Comparison of ENCODE assay signal across 9 cellular contexts in genomic region chr1:160748182-160748876, GRCh38. TPM values are rescaled to one million over a fixed set of nuclear protein-coding genes. Genes with fewer than 3 reads are reported as not detected.
A peak's percentile ranks its signal among the peaks of the same experiment; 100 is the strongest.
DNase-seq lines count a peak whose midpoint lies in the region; ATAC-seq, FAIRE-seq and TF ChIP-seq lines count a peak whose summit lies in the region.
"Had no signal": no experiment of that assay in that cellular context is flagged by ENCODE, and none has a peak within 500 bp of the region (broad histone marks: within the 10 kb centered on the region; RNA-seq: fewer than 3 reads in every experiment).

No MANE protein-coding gene starts in this region.

- H3K27me3 ChIP-seq in Karpas-422 (ENCODE audit: low read length) (no peaks in the 10 kb centered on the region), astrocyte (ENCODE audit: insufficient read depth, low read length) (no peaks in the 10 kb centered on the region)
- H3K27me3 ChIP-seq: vagina had no signal

- no peak overlapping the region for H3K4me2 ChIP-seq in Karpas-422 (ENCODE audit: low read depth, low read length, poor library complexity, severe bottlenecking)
- H3K4me2 ChIP-seq in astrocyte (ENCODE audit: low read length), result no peak overlapping the region

- H3K4me3 Mint-ChIP-seq in astrocyte (ENCODE audit: unreplicated experiment), result no peak overlapping the region
- H3K4me3 Mint-ChIP-seq in naive B cell, result peak overlapping the region in 1 of 8 donors; percentile 31
- H3K4me3 Mint-ChIP-seq in activated T-helper 2 cell treated with anti-CD3 and anti-CD28 coated beads, Interferon-gamma antibody, Interleukin-2, Interleukin-4, amounts not matched to agents 10 μg/mL and 5 μg/mL and 100 μg/mL, durations not matched to agents 14 hours and 24 hours and 36 hours (ENCODE audit: low read depth), result no peak overlapping the region

- H3K27me3 Mint-ChIP-seq in astrocyte (ENCODE audit: low read depth, unreplicated experiment) (peaks cover 13% of the 10 kb centered on the region), naive B cell (no peaks in the 10 kb centered on the region)
- no peaks in the 10 kb centered on the region for H3K27me3 Mint-ChIP-seq in activated T-helper 2 cell treated with anti-CD3 and anti-CD28 coated beads, Interferon-gamma antibody, Interleukin-2, Interleukin-4, amounts not matched to agents 10 μg/mL and 5 μg/mL and 100 μg/mL, durations not matched to agents 14 hours and 24 hours and 36 hours (ENCODE audit: low read depth)

- H3K9me2 ChIP-seq in Karpas-422 (replicated peaks; ENCODE audit: insufficient read depth, low read length), result no peaks in the 10 kb centered on the region

- H3K36me3 Mint-ChIP-seq in astrocyte (ENCODE audit: low read depth, unreplicated experiment) (no peaks in the 10 kb centered on the region), naive B cell (no peaks in the 10 kb centered on the region)
- peaks cover 12% of the 10 kb centered on the region for H3K36me3 Mint-ChIP-seq in activated T-helper 2 cell treated with anti-CD3 and anti-CD28 coated beads, Interferon-gamma antibody, Interleukin-2, Interleukin-4, amounts not matched to agents 10 μg/mL and 5 μg/mL and 100 μg/mL, durations not matched to agents 14 hours and 24 hours and 36 hours (ENCODE audit: low read depth)

- no peaks in the 10 kb centered on the region for H3K9me3 ChIP-seq in Karpas-422 (ENCODE audit: low read length)
- no peaks in the 10 kb centered on the region for H3K9me3 ChIP-seq in astrocyte (ENCODE audit: insufficient read depth, low read depth, low read length)
- H3K9me3 ChIP-seq: vagina had no signal

- H3K9me3 Mint-ChIP-seq in astrocyte (ENCODE audit: unreplicated experiment) (peaks cover 2% of the 10 kb centered on the region), naive B cell (no peaks in the 10 kb centered on the region)
- H3K9me3 Mint-ChIP-seq in activated T-helper 2 cell treated with anti-CD3 and anti-CD28 coated beads, Interferon-gamma antibody, Interleukin-2, Interleukin-4, amounts not matched to agents 10 μg/mL and 5 μg/mL and 100 μg/mL, durations not matched to agents 14 hours and 24 hours and 36 hours, result no peaks in the 10 kb centered on the region

- H3K36me3 ChIP-seq in Karpas-422 (ENCODE audit: insufficient read depth, low read length) (no peaks in the 10 kb centered on the region), astrocyte (ENCODE audit: insufficient read depth, low read length) (no peaks in the 10 kb centered on the region)
- H3K36me3 ChIP-seq: vagina had no signal

- intact Hi-C loops in activated T-helper 2 cell treated with anti-CD3 and anti-CD28 coated beads, Interferon-gamma antibody, Interleukin-2, Interleukin-4, amounts not matched to agents 10 μg/mL and 5 μg/mL and 100 μg/mL, durations not matched to agents 14 hours and 24 hours and 36 hours (cut with micrococcal nuclease), result no loop called here

- H3K79me2 ChIP-seq in Karpas-422 (ENCODE audit: low read length) (no peaks in the 10 kb centered on the region), astrocyte (ENCODE audit: insufficient read depth, low read length) (no peaks in the 10 kb centered on the region)

- no peak for ATAC-seq in naive B cell (ENCODE audit: low read depth in 2 of 2)

- H3K4me1 ChIP-seq in Karpas-422 (ENCODE audit: low read length) (no peaks in the 10 kb centered on the region), astrocyte (ENCODE audit: insufficient read depth, low read length) (no peaks in the 10 kb centered on the region)
- H3K4me1 ChIP-seq: vagina had no signal

- peaks cover 21% of the 10 kb centered on the region for H3K4me1 Mint-ChIP-seq in astrocyte (ENCODE audit: low read depth, unreplicated experiment)
- H3K4me1 Mint-ChIP-seq in naive B cell, result peaks cover 16 to 20% (median 17%) of the 10 kb centered on the region in 3 donors
- peaks cover 82% of the 10 kb centered on the region for H3K4me1 Mint-ChIP-seq in activated T-helper 2 cell treated with anti-CD3 and anti-CD28 coated beads, Interferon-gamma antibody, Interleukin-2, Interleukin-4, amounts not matched to agents 10 μg/mL and 5 μg/mL and 100 μg/mL, durations not matched to agents 14 hours and 24 hours and 36 hours (ENCODE audit: low read depth)

- no peak overlapping the region for H3K9ac ChIP-seq in Karpas-422 (ENCODE audit: low read length)
- no peak overlapping the region for H3K9ac ChIP-seq in astrocyte (ENCODE audit: low read length)

- FAIRE-seq in astrocyte (lab: Jason Lieb, UNC), result no peak

- peak overlapping the region; percentile 30 for H3K27ac Mint-ChIP-seq in astrocyte (ENCODE audit: unreplicated experiment)
- peak overlapping the region in 4 of 6 donors; percentile 16 to 32 (median 18) for H3K27ac Mint-ChIP-seq in naive B cell
- no peak overlapping the region for H3K27ac Mint-ChIP-seq in activated T-helper 2 cell treated with anti-CD3 and anti-CD28 coated beads, Interferon-gamma antibody, Interleukin-2, Interleukin-4, amounts not matched to agents 10 μg/mL and 5 μg/mL and 100 μg/mL, durations not matched to agents 14 hours and 24 hours and 36 hours

- H3K27ac ChIP-seq in Karpas-422 (ENCODE audit: low read length) (no peak overlapping the region), astrocyte (ENCODE audit: low read depth, low read length) (no peak overlapping the region)
- H3K27ac ChIP-seq: vagina had no signal

- TF ChIP-seq CTCF in GM12872 (IDR thresholded peaks at IDR 0.05; ENCODE audit: insufficient read depth, low read depth, low read length), result peak; percentile 60; the same call in 2 of the 3 replicates
- no peak for TF ChIP-seq CTCF in astrocyte (IDR thresholded peaks at IDR 0.05; ENCODE audit: insufficient read depth, low read depth, low read length)

- H2AFZ ChIP-seq in Karpas-422 (ENCODE audit: low read length), result no peak overlapping the region
- H2AFZ ChIP-seq in astrocyte (ENCODE audit: low read depth, low read length), result no peak overlapping the region

- H3K4me3 ChIP-seq in Karpas-422 (ENCODE audit: low read length), result no peak overlapping the region
- no peak overlapping the region for H3K4me3 ChIP-seq in astrocyte (ENCODE audit: insufficient read depth, low read depth, low read length)
- H3K4me3 ChIP-seq: vagina had no signal

- H4K20me1 ChIP-seq in Karpas-422 (ENCODE audit: insufficient read depth, low read depth, low read length) (no peaks in the 10 kb centered on the region), astrocyte (ENCODE audit: insufficient read depth, low read length) (no peaks in the 10 kb centered on the region)

- DNase-seq in Karpas-422 (peak; percentile 51), astrocyte (ENCODE audit: low read depth) (no peak), naive B cell (no peak), occipital lobe (lab: John Stamatoyannopoulos, UW) (no peak), cerebellar cortex (ENCODE audit: low spot score) (no peak)
- DNase-seq in activated T-helper 2 cell treated with anti-CD3 and anti-CD28 coated beads, Interferon-gamma antibody, Interleukin-2, Interleukin-4, amounts not matched to agents 10 μg/mL and 5 μg/mL and 100 μg/mL, durations not matched to agents 14 hours and 24 hours and 36 hours (ENCODE audit: low spot score), result no peak
- DNase-seq: effector CD8-positive, alpha-beta T cell had no signal

RNA-seq across cellular contexts. Expression of gene SLAMF7, which starts 9.3 kb away (rescaled TPM):
- total RNA-seq in Karpas-422 (2014; rRNA removed; shearing (Covaris generic); ENCODE audit: low replicate concordance), result 0.15 and 0.76 TPM in 2 replicates
- 0.31 and 0.32 TPM in 2 replicates for total RNA-seq in astrocyte
- 1 to 10 TPM in 5 of 6 donors, not detected in 1; 1.2 to 5.3 (median 3.0) TPM for polyA plus RNA-seq in naive B cell (ENCODE audit: low read depth in 6 of 6)
- total RNA-seq in occipital lobe, result not detected
- total RNA-seq in activated T-helper 2 cell treated with anti-CD3 and anti-CD28 coated beads, Interferon-gamma antibody, Interleukin-2, Interleukin-4, amounts not matched to agents 10 μg/mL and 5 μg/mL and 100 μg/mL, durations not matched to agents 14 hours and 24 hours and 36 hours, result 4.1 and 5.5 TPM in 2 replicates

RNA-seq across cellular contexts. Expression of gene CD48, which starts 36.7 kb away (rescaled TPM):
- 26.9 and 56.3 TPM in 2 replicates for total RNA-seq in Karpas-422 (2014; rRNA removed; shearing (Covaris generic); ENCODE audit: low replicate concordance)
- total RNA-seq in astrocyte (not detected in 2 replicates), occipital lobe (1.1 TPM)
- polyA plus RNA-seq in naive B cell (ENCODE audit: low read depth in 6 of 6), result 100 to 1,000 TPM; 129 to 163 (median 153) TPM
- total RNA-seq in activated T-helper 2 cell treated with anti-CD3 and anti-CD28 coated beads, Interferon-gamma antibody, Interleukin-2, Interleukin-4, amounts not matched to agents 10 μg/mL and 5 μg/mL and 100 μg/mL, durations not matched to agents 14 hours and 24 hours and 36 hours, result 101 and 103 TPM in 2 replicates

RNA-seq across cellular contexts. Expression of gene LY9, which starts 47.6 kb away (rescaled TPM):
- 1.6 and 1.7 TPM in 2 replicates for total RNA-seq in Karpas-422 (2014; rRNA removed; shearing (Covaris generic); ENCODE audit: low replicate concordance)
- not detected in 2 replicates for total RNA-seq in astrocyte
- polyA plus RNA-seq in naive B cell (ENCODE audit: low read depth in 6 of 6), result 100 to 1,000 TPM; 143 to 230 (median 167) TPM
- not detected for total RNA-seq in occipital lobe
- total RNA-seq in activated T-helper 2 cell treated with anti-CD3 and anti-CD28 coated beads, Interferon-gamma antibody, Interleukin-2, Interleukin-4, amounts not matched to agents 10 μg/mL and 5 μg/mL and 100 μg/mL, durations not matched to agents 14 hours and 24 hours and 36 hours, result 0.28 and 0.34 TPM in 2 replicates

Comparison
In these comparisons a context has a peak if more than half of its experiments do, and no peak if none do; other contexts are left out.
1. RNA of gene CD48, which starts 36.7 kb away (total RNA-seq): 101 to 103 TPM in activated T-helper 2 cell treated with anti-CD3 and anti-CD28 coated beads, Interferon-gamma antibody, Interleukin-2, Interleukin-4, amounts not matched to agents 10 μg/mL and 5 μg/mL and 100 μg/mL, durations not matched to agents 14 hours and 24 hours and 36 hours and 26.9 to 56.3 TPM in Karpas-422; 1.1 TPM in occipital lobe (single experiment) and not detected in astrocyte; every median in the first group is over 10 times any median in the second.